In the genomic region with DNA sequence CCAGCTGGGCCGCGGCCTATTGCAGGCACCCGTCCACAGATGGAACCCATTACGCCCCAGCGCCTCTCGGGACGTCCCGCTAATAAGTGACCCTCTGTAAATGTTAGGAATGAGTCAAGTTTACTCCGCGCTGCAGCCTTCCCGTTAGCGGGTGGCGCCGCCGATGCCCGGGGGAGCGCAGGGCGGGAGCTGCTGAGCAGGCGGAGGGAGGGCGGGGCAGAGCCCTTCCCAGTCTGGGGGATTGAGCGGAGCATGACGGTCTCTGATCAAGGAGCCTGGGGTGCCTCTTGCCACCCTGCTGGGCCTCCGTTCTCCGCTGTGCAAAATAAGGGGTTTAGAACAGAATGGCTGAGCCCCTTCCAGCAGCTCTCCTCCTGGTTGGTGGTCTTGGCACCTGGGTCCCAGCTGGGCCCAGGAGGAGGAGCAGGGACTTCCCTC, we compare ENCODE assay signal across 10 cellular contexts. TPM values are rescaled to one million over a fixed set of nuclear protein-coding genes. Genes with fewer than 3 reads are reported as not detected.
DNase-seq lines count a peak whose midpoint lies in the region; ATAC-seq and TF ChIP-seq lines count a peak whose summit lies in the region.
"Had no signal": no experiment of that assay in that cellular context is flagged by ENCODE, and none has a peak within 500 bp of the region (broad histone marks: within the 10 kb centered on the region; RNA-seq: fewer than 3 reads in every experiment).

No MANE protein-coding gene starts in this region.

- TF ChIP-seq CTCF in foreskin fibroblast (IDR thresholded peaks at IDR 0.05; ENCODE audit: low read depth, low read length) (no peak), ovary (IDR thresholded peaks at IDR 0.05) (no peak)

- H3K4me3 ChIP-seq in foreskin fibroblast (ENCODE audit: low read depth in 1 of 2, low read length in 2 of 2) (no peak overlapping the region), ovary (no peak overlapping the region)

- H3K4me1 ChIP-seq in ovary (ENCODE audit: insufficient read depth) = peaks cover 33% of the 10 kb centered on the region

- TF ChIP-seq EP300 in ovary (IDR thresholded peaks at IDR 0.05) = no peak

- no peaks in the 10 kb centered on the region for H3K36me3 ChIP-seq in ovary

- no peaks in the 10 kb centered on the region for H3K9me3 ChIP-seq in ovary

- no peak for TF ChIP-seq POLR2A in ovary (IDR thresholded peaks at IDR 0.05)

- no peaks in the 10 kb centered on the region for H3K27me3 ChIP-seq in ovary

- no peak overlapping the region for H3K27ac ChIP-seq in ovary

- intact Hi-C loops in ovary (cut with DNase I) = loop anchor here in 2 of 4 donors (5.0 to 10.0 kb wide), 3 partner anchors 41 to 81 kb away; a partner anchor contains a TSS

- peak; percentile 15 for DNase-seq in CD1c-positive myeloid dendritic cell (ENCODE audit: extremely low spot score)
- DNase-seq in NCI-H345 treated with DMSO at 0.1 percent for 48 hours (lab: John Stamatoyannopoulos, UW; ENCODE audit: unreplicated experiment) = peak; percentile 43
- peak; percentile 95 to 98 for DNase-seq in foreskin fibroblast
- peak; percentile 61 to 78 (median 74) for DNase-seq in ovary
- no peak for DNase-seq in OCI-M2 (lab: John Stamatoyannopoulos, UW; ENCODE audit: unreplicated experiment)
- DNase-seq: natural killer cell, NCI-H1417 treated with DMSO at 0.1 percent for 48 hours had no signal

- 6 to 13% (median 7%) methylated on average over 21 to 24 of the region's 24 CpGs for WGBS in ovary, 3 donors

- no peak for ATAC-seq in HG03135 (IDR thresholded peaks at IDR 0.05; ENCODE audit: unreplicated experiment)
- ATAC-seq in HG02938 (IDR thresholded peaks at IDR 0.05; ENCODE audit: unreplicated experiment) = no peak
- no peak for ATAC-seq in GM19467 (IDR thresholded peaks at IDR 0.05; ENCODE audit: unreplicated experiment)
- ATAC-seq: natural killer cell had no signal

RNA-seq across cellular contexts. Expression of a gene that starts 10.5 kb away (rescaled TPM):
- 1 to 10 TPM in 5 of 7 donors, under 1 TPM in 2; 0.15 to 6.1 (median 1.6) TPM for total RNA-seq in ovary
- under 1 TPM in 1 of 2 donors, not detected in 1; 0.18 TPM for polyA plus RNA-seq in ovary

RNA-seq across cellular contexts. Expression of a gene that starts 20.6 kb away (rescaled TPM):
- under 1 TPM in 4 of 7 donors, not detected in 3; 0.12 to 0.48 (median 0.34) TPM for total RNA-seq in ovary
- under 1 TPM in 1 of 2 donors, not detected in 1; 0.04 TPM for polyA plus RNA-seq in ovary
- total RNA-seq: natural killer cell had no signal

RNA-seq across cellular contexts. Expression of a gene that starts 48.0 kb away (rescaled TPM):
- total RNA-seq in ovary = under 1 TPM in 2 of 7 donors, not detected in 5; 0.25 to 0.79 TPM
- under 1 TPM in 1 of 2 donors, not detected in 1; 0.04 TPM for polyA plus RNA-seq in ovary
- total RNA-seq: natural killer cell had no signal
